9 cellular contexts compared by ENCODE assay signal in genomic region chr12:104792570-104792969, GRCh38.
DNase-seq lines count a peak whose midpoint lies in the region; ATAC-seq and TF ChIP-seq lines count a peak whose summit lies in the region.
"Had no signal": no experiment of that assay in that cellular context is flagged by ENCODE, and none has a peak within 500 bp of the region (broad histone marks: within the 10 kb centered on the region; RNA-seq: fewer than 3 reads in every experiment).

No MANE protein-coding gene starts in this region.

- no peak for TF ChIP-seq CTCF in fibroblast of mammary gland (conservative IDR thresholded peaks at IDR 0.05; ENCODE audit: control insufficient read depth, insufficient read depth, low read depth, low read length)
- TF ChIP-seq CTCF in prostate gland (IDR thresholded peaks at IDR 0.05): no peak

- H3K4me3 ChIP-seq in fibroblast of mammary gland (ENCODE audit: control insufficient read depth, low read depth, low read length) (no peak overlapping the region), prostate gland (no peak overlapping the region)

- CTCF ChIA-PET in activated CD8-positive, alpha-beta T cell treated with anti-CD3 and anti-CD28 coated beads, Interleukin-2, amount 10 ng/mL, durations not matched to agents 7 days and 5 days (lab: Charles Lee): interaction anchor here (1.4 to 1.5 kb wide), 2 partner anchors 12 to 23 kb away, joined by 3 read pairs; no protein-coding TSS in a partner anchor

- H3K27me3 ChIP-seq in prostate gland (replicated peaks; ENCODE audit: insufficient read depth): no peaks in the 10 kb centered on the region

- no peaks in the 10 kb centered on the region for H3K9me3 ChIP-seq in prostate gland

- no peaks in the 10 kb centered on the region for H3K36me3 ChIP-seq in prostate gland

- H3K4me3 Mint-ChIP-seq in activated CD8-positive, alpha-beta T cell treated with anti-CD3 and anti-CD28 coated beads, Interleukin-2, amount 10 ng/mL, durations not matched to agents 7 days and 5 days: no peak overlapping the region
- H3K4me3 Mint-ChIP-seq in natural killer cell treated with Interleukin-12 subunit alpha and Interleukin-12 subunit beta and Interleukin-15 and Interleukin-18, amount 100 ng/mL, for 72 hours: no peak overlapping the region

- H3K4me1 ChIP-seq in prostate gland (replicated peaks): no peaks in the 10 kb centered on the region

- ATAC-seq in activated CD8-positive, alpha-beta T cell treated with anti-CD3 and anti-CD28 coated beads, Interleukin-2, amount 10 ng/mL, durations not matched to agents 7 days and 5 days: no peak
- ATAC-seq in natural killer cell treated with Interleukin-12 subunit alpha and Interleukin-12 subunit beta and Interleukin-15 and Interleukin-18, amount 100 ng/mL, for 72 hours: no peak

- no peaks in the 10 kb centered on the region for H3K9me3 Mint-ChIP-seq in activated CD8-positive, alpha-beta T cell treated with anti-CD3 and anti-CD28 coated beads, Interleukin-2, amount 10 ng/mL, durations not matched to agents 7 days and 5 days (ENCODE audit: insufficient read depth)
- no peaks in the 10 kb centered on the region for H3K9me3 Mint-ChIP-seq in natural killer cell treated with Interleukin-12 subunit alpha and Interleukin-12 subunit beta and Interleukin-15 and Interleukin-18, amount 100 ng/mL, for 72 hours

- H3K27ac ChIP-seq in prostate gland: no peak overlapping the region

- H3K27ac Mint-ChIP-seq in activated CD8-positive, alpha-beta T cell treated with anti-CD3 and anti-CD28 coated beads, Interleukin-2, amount 10 ng/mL, durations not matched to agents 7 days and 5 days: no peak overlapping the region
- H3K27ac Mint-ChIP-seq in natural killer cell treated with Interleukin-12 subunit alpha and Interleukin-12 subunit beta and Interleukin-15 and Interleukin-18, amount 100 ng/mL, for 72 hours: peak overlapping the region in 1 of 2 donors; percentile 22

- intact Hi-C loops in prostate gland (cut with DNase I): no loop called here

- peaks cover 6% of the 10 kb centered on the region for H3K27me3 Mint-ChIP-seq in activated CD8-positive, alpha-beta T cell treated with anti-CD3 and anti-CD28 coated beads, Interleukin-2, amount 10 ng/mL, durations not matched to agents 7 days and 5 days (ENCODE audit: low read depth)
- no peaks in the 10 kb centered on the region for H3K27me3 Mint-ChIP-seq in natural killer cell treated with Interleukin-12 subunit alpha and Interleukin-12 subunit beta and Interleukin-15 and Interleukin-18, amount 100 ng/mL, for 72 hours

- TF ChIP-seq POLR2A in prostate gland (IDR thresholded peaks at IDR 0.05): no peak

- POLR2A ChIA-PET in activated CD8-positive, alpha-beta T cell treated with anti-CD3 and anti-CD28 coated beads, Interleukin-2, amount 10 ng/mL, durations not matched to agents 7 days and 5 days (lab: Charles Lee): no interaction called here

- H3K36me3 Mint-ChIP-seq in activated CD8-positive, alpha-beta T cell treated with anti-CD3 and anti-CD28 coated beads, Interleukin-2, amount 10 ng/mL, durations not matched to agents 7 days and 5 days (ENCODE audit: low read depth): no peaks in the 10 kb centered on the region
- no peaks in the 10 kb centered on the region for H3K36me3 Mint-ChIP-seq in natural killer cell treated with Interleukin-12 subunit alpha and Interleukin-12 subunit beta and Interleukin-15 and Interleukin-18, amount 100 ng/mL, for 72 hours

- DNase-seq in EL: peak; percentile 90
- peak; percentile 65 for DNase-seq in RKO (ENCODE audit: low spot score)
- peak; percentile 96 for DNase-seq in fibroblast of mammary gland (ENCODE audit: low read depth)
- DNase-seq in prostate gland (ENCODE audit: low spot score): peak; percentile 15
- DNase-seq in activated CD8-positive, alpha-beta T cell treated with anti-CD3 and anti-CD28 coated beads, Interleukin-2, amount 10 ng/mL, durations not matched to agents 7 days and 5 days: no peak
- no peak for DNase-seq in SK-N-DZ (ENCODE audit: low spot score)
- no peak for DNase-seq in NCI-H510A (lab: John Stamatoyannopoulos, UW)
- DNase-seq in natural killer cell treated with Interleukin-12 subunit alpha and Interleukin-12 subunit beta and Interleukin-15 and Interleukin-18, amount 100 ng/mL, for 72 hours (ENCODE audit: low spot score): no peak
- DNase-seq: effector CD8-positive, alpha-beta T cell had no signal

- peaks cover 6% of the 10 kb centered on the region for H3K4me1 Mint-ChIP-seq in activated CD8-positive, alpha-beta T cell treated with anti-CD3 and anti-CD28 coated beads, Interleukin-2, amount 10 ng/mL, durations not matched to agents 7 days and 5 days (ENCODE audit: low read depth)
- peaks cover 8 to 16% of the 10 kb centered on the region in 2 donors for H3K4me1 Mint-ChIP-seq in natural killer cell treated with Interleukin-12 subunit alpha and Interleukin-12 subunit beta and Interleukin-15 and Interleukin-18, amount 100 ng/mL, for 72 hours (ENCODE audit: low read depth in 2 of 2)

- 42% methylated on average over 4 of the region's 4 CpGs for WGBS in prostate gland

Comparison
In these comparisons a context has a peak if more than half of its experiments do, and no peak if none do; other contexts are left out.
1. DNase-seq: peak in EL (single experiment), RKO (single experiment), fibroblast of mammary gland (single experiment) and prostate gland (single experiment); none in activated CD8-positive, alpha-beta T cell treated with anti-CD3 and anti-CD28 coated beads, Interleukin-2, amount 10 ng/mL, durations not matched to agents 7 days and 5 days (single experiment), SK-N-DZ (single experiment), NCI-H510A (single experiment) and natural killer cell treated with Interleukin-12 subunit alpha and Interleukin-12 subunit beta and Interleukin-15 and Interleukin-18, amount 100 ng/mL, for 72 hours (single experiment).